Comparison of ENCODE assay signal across 8 cellular contexts in genomic region chr11:63769719-63770443, GRCh38. TPM values are rescaled to one million over a fixed set of nuclear protein-coding genes. Genes with fewer than 3 reads are reported as not detected.
DNase-seq lines count a peak whose midpoint lies in the region; ATAC-seq and TF ChIP-seq lines count a peak whose summit lies in the region.

No MANE protein-coding gene starts in this region.

- WGBS in esophagus, 2 donors = 25 to 27% methylated on average over 35 of the region's 35 CpGs

- H3K27me3 Mint-ChIP-seq in osteocyte (ENCODE audit: unreplicated experiment) = no peaks in the 10 kb centered on the region

- no peak for TF ChIP-seq CTCF in OCI-LY1 (IDR thresholded peaks at IDR 0.05; ENCODE audit: low read length)
- TF ChIP-seq CTCF in osteocyte (IDR thresholded peaks at IDR 0.05) = no peak

- H3K4me3 Mint-ChIP-seq in osteocyte (ENCODE audit: unreplicated experiment) = peak overlapping the region; percentile 74

- H3K27ac ChIP-seq in OCI-LY1 (ENCODE audit: low read depth, low read length, poor library complexity, severe bottlenecking) = no peak overlapping the region
- peak overlapping the region; percentile 7 to 8 for H3K27ac ChIP-seq in esophagus (ENCODE audit: low read depth in 2 of 2, low read length in 1 of 2)

- peak; percentile 76 for DNase-seq in ELF-1 (ENCODE audit: low read depth, low spot score)
- no peak for DNase-seq in osteocyte (ENCODE audit: extremely low spot score, unreplicated experiment)
- DNase-seq in hippocampal formation (lab: John Stamatoyannopoulos, UW) = no peak
- DNase-seq in NOMO-1 treated with DMSO at 0.1 percent for 48 hours (lab: John Stamatoyannopoulos, UW; ENCODE audit: unreplicated experiment) = no peak

- no peaks in the 10 kb centered on the region for H3F3A ChIP-seq in OCI-LY1 (ENCODE audit: insufficient read depth, low read length)

- ATAC-seq in HG03469 (IDR thresholded peaks at IDR 0.05; ENCODE audit: unreplicated experiment) = no peak
- no peak for ATAC-seq in HG02759 (IDR thresholded peaks at IDR 0.05; ENCODE audit: unreplicated experiment)

- no peak overlapping the region; the same call in 1 of the 2 replicates for H3K9ac ChIP-seq in OCI-LY1 (ENCODE audit: low read length)

- H4K20me1 ChIP-seq in OCI-LY1 (ENCODE audit: insufficient read depth, low read length) = no peaks in the 10 kb centered on the region

- H3K9me3 Mint-ChIP-seq in osteocyte (ENCODE audit: unreplicated experiment) = no peaks in the 10 kb centered on the region

- H3K4me2 ChIP-seq in OCI-LY1 (ENCODE audit: low read length) = peak overlapping the region; percentile 79

- peaks cover 22% of the 10 kb centered on the region for H3K4me1 ChIP-seq in OCI-LY1 (ENCODE audit: insufficient read depth, low read length, severe bottlenecking)
- H3K4me1 ChIP-seq in esophagus (ENCODE audit: control insufficient read depth in 2 of 2, insufficient read depth in 2 of 2, low read length in 1 of 2) = peaks cover 0 to 2% of the 10 kb centered on the region in 2 donors

- H3K27me3 ChIP-seq in OCI-LY1 (ENCODE audit: insufficient read depth, low read length) = no peaks in the 10 kb centered on the region
- H3K27me3 ChIP-seq in esophagus (ENCODE audit: control insufficient read depth in 1 of 2, insufficient read depth in 2 of 2, low read length in 2 of 2) = no peaks in the 10 kb centered on the region

- H3K4me3 ChIP-seq in OCI-LY1 (ENCODE audit: low read depth, low read length, poor library complexity, severe bottlenecking) = peak overlapping the region; percentile 69
- H3K4me3 ChIP-seq in esophagus (ENCODE audit: low read depth in 1 of 2, low read length in 2 of 2) = peak overlapping the region; percentile 63 to 85

- H3K36me3 ChIP-seq in OCI-LY1 (ENCODE audit: insufficient read depth, low read length) = no peaks in the 10 kb centered on the region
- no peaks in the 10 kb centered on the region for H3K36me3 ChIP-seq in esophagus (ENCODE audit: control insufficient read depth in 2 of 2, insufficient read depth in 2 of 2, low read length in 1 of 2)

- no peak overlapping the region for H2AFZ ChIP-seq in OCI-LY1 (ENCODE audit: low read length)

- H3K9me2 ChIP-seq in OCI-LY1 (ENCODE audit: low read depth, low read length) = no peaks in the 10 kb centered on the region

- H3K27ac Mint-ChIP-seq in osteocyte (ENCODE audit: unreplicated experiment) = no peak overlapping the region

- peaks cover 6% of the 10 kb centered on the region for H3K36me3 Mint-ChIP-seq in osteocyte (ENCODE audit: unreplicated experiment)

- H3K4me1 Mint-ChIP-seq in osteocyte (ENCODE audit: unreplicated experiment) = peaks cover 28% of the 10 kb centered on the region

- H3K79me2 ChIP-seq in OCI-LY1 (ENCODE audit: insufficient read depth, low read length) = no peaks in the 10 kb centered on the region

- H3K9me3 ChIP-seq in OCI-LY1 (ENCODE audit: low read length) = no peaks in the 10 kb centered on the region
- no peaks in the 10 kb centered on the region for H3K9me3 ChIP-seq in esophagus (ENCODE audit: control insufficient read depth in 2 of 2, insufficient read depth in 1 of 2, low read depth in 1 of 2, low read length in 1 of 2)

RNA-seq across cellular contexts. Expression of gene ZFTA, which starts 1.3 kb away (rescaled TPM):
- polyA plus RNA-seq in esophagus = 1 to 10 TPM; 2.6 to 3.3 TPM
- total RNA-seq in osteocyte = 32.1 and 34.3 TPM in 2 replicates

RNA-seq across cellular contexts. Expression of gene SPINDOC, which starts 43.4 kb away (rescaled TPM):
- 10 to 100 TPM in 1 of 2 donors, 1 to 10 TPM in 1; 5.9 to 10.2 TPM for polyA plus RNA-seq in esophagus
- total RNA-seq in osteocyte = 32.1 and 33.5 TPM in 2 replicates
